1 cellular context compared by ENCODE assay signal in the genomic region with DNA sequence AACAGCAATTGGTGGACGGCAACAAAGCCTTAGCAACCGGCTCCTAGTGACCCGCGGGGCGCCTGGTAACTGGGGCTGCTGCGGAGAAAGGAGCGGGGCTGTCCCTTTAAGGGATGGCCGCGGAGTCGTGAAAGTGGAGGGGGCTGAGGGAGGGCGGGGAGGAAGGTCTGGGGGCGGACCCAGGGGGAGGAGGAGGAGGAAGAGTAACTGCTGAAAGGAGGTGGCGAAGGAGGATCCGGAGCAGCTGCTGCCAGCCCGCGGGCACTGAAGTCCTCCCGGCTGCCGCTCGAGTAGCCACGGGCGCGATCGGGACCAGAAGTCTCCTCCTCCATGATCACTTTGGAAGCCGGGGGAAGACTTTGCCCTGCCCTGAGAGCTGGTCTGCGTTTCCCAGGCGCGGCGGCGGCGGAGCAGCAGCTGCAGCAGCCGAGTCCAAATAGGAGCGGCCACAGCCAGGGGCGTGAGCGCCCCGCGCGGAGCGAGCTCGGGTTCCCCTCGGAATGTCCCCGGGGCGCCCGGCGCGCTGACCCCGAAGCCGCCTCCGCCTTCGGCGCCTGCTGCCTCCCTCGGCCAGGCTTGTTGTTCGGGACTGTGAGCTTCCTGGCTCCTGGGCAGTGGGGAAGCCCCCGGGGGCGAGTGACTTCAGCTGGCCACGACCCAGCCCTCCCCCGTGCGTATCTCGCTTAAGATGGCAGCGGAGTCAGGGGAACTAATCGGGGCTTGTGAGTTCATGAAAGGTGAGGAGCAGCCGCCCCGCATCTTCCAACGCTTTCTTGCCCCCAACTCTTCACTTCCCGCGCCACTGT.
TF ChIP-seq lines count a peak whose summit lies in the region.

A gene with protein sequence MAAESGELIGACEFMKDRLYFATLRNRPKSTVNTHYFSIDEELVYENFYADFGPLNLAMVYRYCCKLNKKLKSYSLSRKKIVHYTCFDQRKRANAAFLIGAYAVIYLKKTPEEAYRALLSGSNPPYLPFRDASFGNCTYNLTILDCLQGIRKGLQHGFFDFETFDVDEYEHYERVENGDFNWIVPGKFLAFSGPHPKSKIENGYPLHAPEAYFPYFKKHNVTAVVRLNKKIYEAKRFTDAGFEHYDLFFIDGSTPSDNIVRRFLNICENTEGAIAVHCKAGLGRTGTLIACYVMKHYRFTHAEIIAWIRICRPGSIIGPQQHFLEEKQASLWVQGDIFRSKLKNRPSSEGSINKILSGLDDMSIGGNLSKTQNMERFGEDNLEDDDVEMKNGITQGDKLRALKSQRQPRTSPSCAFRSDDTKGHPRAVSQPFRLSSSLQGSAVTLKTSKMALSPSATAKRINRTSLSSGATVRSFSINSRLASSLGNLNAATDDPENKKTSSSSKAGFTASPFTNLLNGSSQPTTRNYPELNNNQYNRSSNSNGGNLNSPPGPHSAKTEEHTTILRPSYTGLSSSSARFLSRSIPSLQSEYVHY (plus strand): TSS at position 240 of the 806 bp plus-strand sequence. CDS start 449 bp downstream, at position 689.

TF ChIP-seq in H1, 55 proteins besides CTCF, POLR2A, EP300 and RAD21 (continues in another document):
- TF ChIP-seq EGR1 (IDR thresholded peaks at IDR 0.05; ENCODE audit: borderline replicate concordance, low read depth, low read length) (no peak), CBX8 (IDR thresholded peaks at IDR 0.05; ENCODE audit: borderline replicate concordance, low read depth, low read length) (no peak), SP4 (IDR thresholded peaks at IDR 0.05; ENCODE audit: low read length) (0 out of 2 replicates have a peak, but pooled peaks have one; percentile 37), SP1 (IDR thresholded peaks at IDR 0.05; ENCODE audit: low read depth, low read length) (no peak), SUZ12 (IDR thresholded peaks at IDR 0.05; ENCODE audit: low read length) (no peak), TBP (IDR thresholded peaks at IDR 0.05; ENCODE audit: low read depth, low read length) (peak; percentile 58; the same call in 1 of the 2 replicates), ZNF274 (IDR thresholded peaks at IDR 0.05; ENCODE audit: borderline replicate concordance, extremely low read depth, low read length) (no peak), RBBP5 (IDR thresholded peaks at IDR 0.05; ENCODE audit: borderline replicate concordance, low read depth, low read length) (peak; percentile 97), TEAD4 (IDR thresholded peaks at IDR 0.05; ENCODE audit: low read depth, low read length) (peak; percentile 20; the same call in 1 of the 2 replicates), HDAC6 (IDR thresholded peaks at IDR 0.05; ENCODE audit: low read depth, low read length) (no peak), KDM1A (IDR thresholded peaks at IDR 0.05; ENCODE audit: borderline replicate concordance, low read length) (no peak), PHF8 (conservative IDR thresholded peaks at IDR 0.05; ENCODE audit: low read depth, low read length) (peak; percentile 59), KDM5A (IDR thresholded peaks at IDR 0.05; ENCODE audit: low read length) (no peak), SRF (IDR thresholded peaks at IDR 0.05; ENCODE audit: low read depth, low read length) (no peak), CHD1 (IDR thresholded peaks at IDR 0.05; ENCODE audit: low read depth, low read length) (no peak), KDM4A (IDR thresholded peaks at IDR 0.05; ENCODE audit: low read depth, low read length, severe bottlenecking) (peak; percentile 52), NRF1 (IDR thresholded peaks at IDR 0.05; ENCODE audit: low read depth, low read length) (no peak), SAP30 (IDR thresholded peaks at IDR 0.05; ENCODE audit: insufficient read depth, insufficient replicate concordance, low read length) (no peak), TAF1 (IDR thresholded peaks at IDR 0.05; ENCODE audit: low read depth, low read length) (peak; percentile 86), RNF2 (IDR thresholded peaks at IDR 0.05; ENCODE audit: borderline replicate concordance, low read depth, low read length, missing control alignments, poor library complexity, severe bottlenecking) (no peak), POLR2AphosphoS5 (IDR thresholded peaks at IDR 0.05; ENCODE audit: low read depth, low read length) (peak; percentile 88), RFX5 (IDR thresholded peaks at IDR 0.05; ENCODE audit: borderline replicate concordance, low read depth, low read length) (no peak), JUND (IDR thresholded peaks at IDR 0.05; ENCODE audit: low read length) (no peak), POU5F1 (IDR thresholded peaks at IDR 0.05; ENCODE audit: low read depth, low read length) (no peak), YY1 (IDR thresholded peaks at IDR 0.05; ENCODE audit: low read depth, low read length) (peak; percentile 47; the same call in 1 of the 2 replicates), BRCA1 (IDR thresholded peaks at IDR 0.05; ENCODE audit: low read depth, low read length) (no peak), SIN3A (conservative IDR thresholded peaks at IDR 0.05 in 1 of 2, IDR thresholded peaks at IDR 0.05 in 1 of 2; ENCODE audit: low read depth in 1 of 2, low read length in 2 of 2) (peak; percentile 39 to 80; a peak in 3 of 4 replicates), CHD2 (IDR thresholded peaks at IDR 0.05; ENCODE audit: low read length) (no peak), SP2 (IDR thresholded peaks at IDR 0.05; ENCODE audit: low read length) (no peak), FOSL1 (IDR thresholded peaks at IDR 0.05; ENCODE audit: insufficient read depth, low read depth, low read length) (no peak), EZH2 (IDR thresholded peaks at IDR 0.05; ENCODE audit: low read depth, low read length, severe bottlenecking) (peak; percentile 47), JUN (IDR thresholded peaks at IDR 0.05; ENCODE audit: low read depth, low read length) (no peak), TCF12 (IDR thresholded peaks at IDR 0.05; ENCODE audit: low read depth, low read length) (no peak), RXRA (IDR thresholded peaks at IDR 0.05; ENCODE audit: insufficient read depth, low read depth, low read length) (no peak), TAF7 (optimal IDR thresholded peaks at IDR 0.05; ENCODE audit: borderline replicate concordance, low read depth, low read length) (peak; percentile 29), ASH2L (IDR thresholded peaks at IDR 0.05; ENCODE audit: low read length) (peak; percentile 68), MAFK (IDR thresholded peaks at IDR 0.05; ENCODE audit: low read depth, low read length) (no peak), GTF2F1 (IDR thresholded peaks at IDR 0.05; ENCODE audit: borderline replicate concordance, low read depth, low read length) (no peak), SIX5 (IDR thresholded peaks at IDR 0.05; ENCODE audit: low read depth, low read length) (no peak), BACH1 (IDR thresholded peaks at IDR 0.05; ENCODE audit: low read length) (0 out of 2 replicates have a peak, but pooled peaks have one; percentile 6), CTBP2 (IDR thresholded peaks at IDR 0.05; ENCODE audit: borderline replicate concordance, insufficient read depth, insufficient read length, low read length) (peak; percentile 33), NANOG (IDR thresholded peaks at IDR 0.05; ENCODE audit: insufficient read depth, low read depth, low read length, poor library complexity, severe bottlenecking) (no peak)
- TF ChIP-seq, protein P1, sequence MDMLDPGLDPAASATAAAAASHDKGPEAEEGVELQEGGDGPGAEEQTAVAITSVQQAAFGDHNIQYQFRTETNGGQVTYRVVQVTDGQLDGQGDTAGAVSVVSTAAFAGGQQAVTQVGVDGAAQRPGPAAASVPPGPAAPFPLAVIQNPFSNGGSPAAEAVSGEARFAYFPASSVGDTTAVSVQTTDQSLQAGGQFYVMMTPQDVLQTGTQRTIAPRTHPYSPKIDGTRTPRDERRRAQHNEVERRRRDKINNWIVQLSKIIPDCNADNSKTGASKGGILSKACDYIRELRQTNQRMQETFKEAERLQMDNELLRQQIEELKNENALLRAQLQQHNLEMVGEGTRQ (IDR thresholded peaks at IDR 0.05; ENCODE audit: low read length): no peak
- TF ChIP-seq, protein P2, sequence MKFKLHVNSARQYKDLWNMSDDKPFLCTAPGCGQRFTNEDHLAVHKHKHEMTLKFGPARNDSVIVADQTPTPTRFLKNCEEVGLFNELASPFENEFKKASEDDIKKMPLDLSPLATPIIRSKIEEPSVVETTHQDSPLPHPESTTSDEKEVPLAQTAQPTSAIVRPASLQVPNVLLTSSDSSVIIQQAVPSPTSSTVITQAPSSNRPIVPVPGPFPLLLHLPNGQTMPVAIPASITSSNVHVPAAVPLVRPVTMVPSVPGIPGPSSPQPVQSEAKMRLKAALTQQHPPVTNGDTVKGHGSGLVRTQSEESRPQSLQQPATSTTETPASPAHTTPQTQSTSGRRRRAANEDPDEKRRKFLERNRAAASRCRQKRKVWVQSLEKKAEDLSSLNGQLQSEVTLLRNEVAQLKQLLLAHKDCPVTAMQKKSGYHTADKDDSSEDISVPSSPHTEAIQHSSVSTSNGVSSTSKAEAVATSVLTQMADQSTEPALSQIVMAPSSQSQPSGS (IDR thresholded peaks at IDR 0.05; ENCODE audit: low read length): no peak
- TF ChIP-seq, protein P3, sequence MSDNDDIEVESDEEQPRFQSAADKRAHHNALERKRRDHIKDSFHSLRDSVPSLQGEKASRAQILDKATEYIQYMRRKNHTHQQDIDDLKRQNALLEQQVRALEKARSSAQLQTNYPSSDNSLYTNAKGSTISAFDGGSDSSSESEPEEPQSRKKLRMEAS (IDR thresholded peaks at IDR 0.05): no peak
- TF ChIP-seq, protein P4, sequence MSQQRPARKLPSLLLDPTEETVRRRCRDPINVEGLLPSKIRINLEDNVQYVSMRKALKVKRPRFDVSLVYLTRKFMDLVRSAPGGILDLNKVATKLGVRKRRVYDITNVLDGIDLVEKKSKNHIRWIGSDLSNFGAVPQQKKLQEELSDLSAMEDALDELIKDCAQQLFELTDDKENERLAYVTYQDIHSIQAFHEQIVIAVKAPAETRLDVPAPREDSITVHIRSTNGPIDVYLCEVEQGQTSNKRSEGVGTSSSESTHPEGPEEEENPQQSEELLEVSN (IDR thresholded peaks at IDR 0.05): 0 out of 2 replicates have a peak, but pooled peaks have one; percentile 10
- TF ChIP-seq, protein P5, sequence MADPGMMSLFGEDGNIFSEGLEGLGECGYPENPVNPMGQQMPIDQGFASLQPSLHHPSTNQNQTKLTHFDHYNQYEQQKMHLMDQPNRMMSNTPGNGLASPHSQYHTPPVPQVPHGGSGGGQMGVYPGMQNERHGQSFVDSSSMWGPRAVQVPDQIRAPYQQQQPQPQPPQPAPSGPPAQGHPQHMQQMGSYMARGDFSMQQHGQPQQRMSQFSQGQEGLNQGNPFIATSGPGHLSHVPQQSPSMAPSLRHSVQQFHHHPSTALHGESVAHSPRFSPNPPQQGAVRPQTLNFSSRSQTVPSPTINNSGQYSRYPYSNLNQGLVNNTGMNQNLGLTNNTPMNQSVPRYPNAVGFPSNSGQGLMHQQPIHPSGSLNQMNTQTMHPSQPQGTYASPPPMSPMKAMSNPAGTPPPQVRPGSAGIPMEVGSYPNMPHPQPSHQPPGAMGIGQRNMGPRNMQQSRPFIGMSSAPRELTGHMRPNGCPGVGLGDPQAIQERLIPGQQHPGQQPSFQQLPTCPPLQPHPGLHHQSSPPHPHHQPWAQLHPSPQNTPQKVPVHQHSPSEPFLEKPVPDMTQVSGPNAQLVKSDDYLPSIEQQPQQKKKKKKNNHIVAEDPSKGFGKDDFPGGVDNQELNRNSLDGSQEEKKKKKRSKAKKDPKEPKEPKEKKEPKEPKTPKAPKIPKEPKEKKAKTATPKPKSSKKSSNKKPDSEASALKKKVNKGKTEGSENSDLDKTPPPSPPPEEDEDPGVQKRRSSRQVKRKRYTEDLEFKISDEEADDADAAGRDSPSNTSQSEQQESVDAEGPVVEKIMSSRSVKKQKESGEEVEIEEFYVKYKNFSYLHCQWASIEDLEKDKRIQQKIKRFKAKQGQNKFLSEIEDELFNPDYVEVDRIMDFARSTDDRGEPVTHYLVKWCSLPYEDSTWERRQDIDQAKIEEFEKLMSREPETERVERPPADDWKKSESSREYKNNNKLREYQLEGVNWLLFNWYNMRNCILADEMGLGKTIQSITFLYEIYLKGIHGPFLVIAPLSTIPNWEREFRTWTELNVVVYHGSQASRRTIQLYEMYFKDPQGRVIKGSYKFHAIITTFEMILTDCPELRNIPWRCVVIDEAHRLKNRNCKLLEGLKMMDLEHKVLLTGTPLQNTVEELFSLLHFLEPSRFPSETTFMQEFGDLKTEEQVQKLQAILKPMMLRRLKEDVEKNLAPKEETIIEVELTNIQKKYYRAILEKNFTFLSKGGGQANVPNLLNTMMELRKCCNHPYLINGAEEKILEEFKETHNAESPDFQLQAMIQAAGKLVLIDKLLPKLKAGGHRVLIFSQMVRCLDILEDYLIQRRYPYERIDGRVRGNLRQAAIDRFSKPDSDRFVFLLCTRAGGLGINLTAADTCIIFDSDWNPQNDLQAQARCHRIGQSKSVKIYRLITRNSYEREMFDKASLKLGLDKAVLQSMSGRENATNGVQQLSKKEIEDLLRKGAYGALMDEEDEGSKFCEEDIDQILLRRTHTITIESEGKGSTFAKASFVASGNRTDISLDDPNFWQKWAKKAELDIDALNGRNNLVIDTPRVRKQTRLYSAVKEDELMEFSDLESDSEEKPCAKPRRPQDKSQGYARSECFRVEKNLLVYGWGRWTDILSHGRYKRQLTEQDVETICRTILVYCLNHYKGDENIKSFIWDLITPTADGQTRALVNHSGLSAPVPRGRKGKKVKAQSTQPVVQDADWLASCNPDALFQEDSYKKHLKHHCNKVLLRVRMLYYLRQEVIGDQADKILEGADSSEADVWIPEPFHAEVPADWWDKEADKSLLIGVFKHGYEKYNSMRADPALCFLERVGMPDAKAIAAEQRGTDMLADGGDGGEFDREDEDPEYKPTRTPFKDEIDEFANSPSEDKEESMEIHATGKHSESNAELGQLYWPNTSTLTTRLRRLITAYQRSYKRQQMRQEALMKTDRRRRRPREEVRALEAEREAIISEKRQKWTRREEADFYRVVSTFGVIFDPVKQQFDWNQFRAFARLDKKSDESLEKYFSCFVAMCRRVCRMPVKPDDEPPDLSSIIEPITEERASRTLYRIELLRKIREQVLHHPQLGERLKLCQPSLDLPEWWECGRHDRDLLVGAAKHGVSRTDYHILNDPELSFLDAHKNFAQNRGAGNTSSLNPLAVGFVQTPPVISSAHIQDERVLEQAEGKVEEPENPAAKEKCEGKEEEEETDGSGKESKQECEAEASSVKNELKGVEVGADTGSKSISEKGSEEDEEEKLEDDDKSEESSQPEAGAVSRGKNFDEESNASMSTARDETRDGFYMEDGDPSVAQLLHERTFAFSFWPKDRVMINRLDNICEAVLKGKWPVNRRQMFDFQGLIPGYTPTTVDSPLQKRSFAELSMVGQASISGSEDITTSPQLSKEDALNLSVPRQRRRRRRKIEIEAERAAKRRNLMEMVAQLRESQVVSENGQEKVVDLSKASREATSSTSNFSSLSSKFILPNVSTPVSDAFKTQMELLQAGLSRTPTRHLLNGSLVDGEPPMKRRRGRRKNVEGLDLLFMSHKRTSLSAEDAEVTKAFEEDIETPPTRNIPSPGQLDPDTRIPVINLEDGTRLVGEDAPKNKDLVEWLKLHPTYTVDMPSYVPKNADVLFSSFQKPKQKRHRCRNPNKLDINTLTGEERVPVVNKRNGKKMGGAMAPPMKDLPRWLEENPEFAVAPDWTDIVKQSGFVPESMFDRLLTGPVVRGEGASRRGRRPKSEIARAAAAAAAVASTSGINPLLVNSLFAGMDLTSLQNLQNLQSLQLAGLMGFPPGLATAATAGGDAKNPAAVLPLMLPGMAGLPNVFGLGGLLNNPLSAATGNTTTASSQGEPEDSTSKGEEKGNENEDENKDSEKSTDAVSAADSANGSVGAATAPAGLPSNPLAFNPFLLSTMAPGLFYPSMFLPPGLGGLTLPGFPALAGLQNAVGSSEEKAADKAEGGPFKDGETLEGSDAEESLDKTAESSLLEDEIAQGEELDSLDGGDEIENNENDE (IDR thresholded peaks at IDR 0.05; ENCODE audit: insufficient replicate concordance, low read length): no peak
- TF ChIP-seq, protein P6, sequence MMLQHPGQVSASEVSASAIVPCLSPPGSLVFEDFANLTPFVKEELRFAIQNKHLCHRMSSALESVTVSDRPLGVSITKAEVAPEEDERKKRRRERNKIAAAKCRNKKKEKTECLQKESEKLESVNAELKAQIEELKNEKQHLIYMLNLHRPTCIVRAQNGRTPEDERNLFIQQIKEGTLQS (IDR thresholded peaks at IDR 0.05; ENCODE audit: insufficient read depth, low read depth, low read length): no peak
